Comparison of ENCODE assay signal across 16 cellular contexts in the genomic region with DNA sequence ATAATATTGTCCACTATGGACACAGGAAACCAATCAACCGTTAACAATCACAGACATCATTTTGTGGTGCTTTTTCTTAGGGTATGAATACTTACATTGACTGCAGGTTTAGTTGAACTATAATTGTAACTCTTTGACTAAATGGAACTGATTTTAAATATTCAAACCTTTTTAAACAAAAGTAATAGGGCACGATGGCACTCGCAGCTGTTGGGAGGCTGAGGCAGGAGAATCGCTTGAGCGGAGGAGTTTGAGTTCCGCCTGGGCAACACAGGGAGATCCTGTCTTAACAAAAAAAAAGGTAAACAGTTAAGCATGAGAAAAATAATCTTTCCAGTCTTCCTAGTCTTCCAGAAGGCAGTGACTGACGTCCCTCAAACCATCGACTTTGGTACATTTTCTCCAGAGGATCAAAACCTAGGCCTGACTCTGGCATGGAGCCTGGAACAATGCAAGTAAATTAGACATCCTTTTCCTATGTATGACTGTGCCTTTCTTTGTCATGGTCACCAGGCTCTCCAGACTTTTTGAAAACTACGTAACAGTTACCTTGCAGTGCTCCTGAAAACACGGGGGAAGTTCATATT. TPM values are rescaled to one million over a fixed set of nuclear protein-coding genes. Genes with fewer than 3 reads are reported as not detected.
DNase-seq lines count a peak whose midpoint lies in the region; ATAC-seq and FAIRE-seq lines count a peak whose summit lies in the region.
"Had no signal": no experiment of that assay in that cellular context is flagged by ENCODE, and none has a peak within 500 bp of the region (broad histone marks: within the 10 kb centered on the region; RNA-seq: fewer than 3 reads in every experiment).

No MANE protein-coding gene starts in this region.

- DNase-seq in activated naive CD4-positive, alpha-beta T cell treated with anti-CD3 and anti-CD28 coated beads, Interleukin-2, amount 10 ng/mL, durations not matched to agents 7 days and 5 days = no peak
- no peak for DNase-seq in activated naive CD4-positive, alpha-beta T cell treated with Interleukin-2 at 50 U/mL for 16 hours
- DNase-seq in T-helper 17 cell (no peak), retina (peak; percentile 51), NAMALWA (ENCODE audit: low spot score) (no peak), GM19239 (ENCODE audit: insufficient read length, low spot score) (no peak), AG08395 (ENCODE audit: low spot score) (no peak)
- DNase-seq in effector memory CD8-positive, alpha-beta T cell = no peak
- DNase-seq: activated naive CD4-positive, alpha-beta T cell treated with anti-CD3 and anti-CD28 coated beads, Interleukin-2, amount 50 U/mL, for 16 hours; DMS 273 treated with DMSO at 0.1 percent for 48 hours; stimulated activated naive B cell treated with anti-CD40 and anti-IgM and Interleukin-4, amounts not matched to agents 10 μg/mL and 1 μg/mL and 100 μg/mL, for 72 hours; upper lobe of right lung had no signal

- peaks cover 3% of the 10 kb centered on the region for H3K36me3 Mint-ChIP-seq in activated naive CD4-positive, alpha-beta T cell treated with anti-CD3 and anti-CD28 coated beads, Interleukin-2, amount 10 ng/mL, durations not matched to agents 7 days and 5 days
- H3K36me3 Mint-ChIP-seq in T-helper 17 cell (ENCODE audit: low read depth) = peaks cover 3% of the 10 kb centered on the region
- H3K36me3 Mint-ChIP-seq in effector memory CD8-positive, alpha-beta T cell (ENCODE audit: insufficient read depth) = peaks cover 7% of the 10 kb centered on the region
- H3K36me3 Mint-ChIP-seq: stimulated activated naive B cell treated with anti-CD40 and anti-IgM and Interleukin-4, amounts not matched to agents 10 μg/mL and 1 μg/mL and 100 μg/mL, for 72 hours had no signal

- H3K4me3 Mint-ChIP-seq in activated naive CD4-positive, alpha-beta T cell treated with anti-CD3 and anti-CD28 coated beads, Interleukin-2, amount 10 ng/mL, durations not matched to agents 7 days and 5 days = peak overlapping the region; percentile 78
- peak overlapping the region; percentile 70 for H3K4me3 Mint-ChIP-seq in T-helper 17 cell
- H3K4me3 Mint-ChIP-seq in effector memory CD8-positive, alpha-beta T cell = peak overlapping the region; percentile 68 to 91

- CTCF ChIA-PET in activated naive CD4-positive, alpha-beta T cell treated with anti-CD3 and anti-CD28 coated beads, Interleukin-2, amount 10 ng/mL, durations not matched to agents 7 days and 5 days (lab: Charles Lee) = interaction anchor here (2.4 to 3.5 kb wide), 2 partner anchors 18 to 156 kb away, joined by 17 to 19 read pairs; partner anchors contain the start of gene PRDM13

- H3K27ac Mint-ChIP-seq in activated naive CD4-positive, alpha-beta T cell treated with anti-CD3 and anti-CD28 coated beads, Interleukin-2, amount 10 ng/mL, durations not matched to agents 7 days and 5 days = no peak overlapping the region
- no peak overlapping the region for H3K27ac Mint-ChIP-seq in T-helper 17 cell
- no peak overlapping the region for H3K27ac Mint-ChIP-seq in effector memory CD8-positive, alpha-beta T cell
- H3K27ac Mint-ChIP-seq: stimulated activated naive B cell treated with anti-CD40 and anti-IgM and Interleukin-4, amounts not matched to agents 10 μg/mL and 1 μg/mL and 100 μg/mL, for 72 hours had no signal

- H3K27me3 Mint-ChIP-seq in activated naive CD4-positive, alpha-beta T cell treated with anti-CD3 and anti-CD28 coated beads, Interleukin-2, amount 10 ng/mL, durations not matched to agents 7 days and 5 days = peaks cover 87% of the 10 kb centered on the region
- H3K27me3 Mint-ChIP-seq in T-helper 17 cell = peaks cover 62% of the 10 kb centered on the region
- H3K27me3 Mint-ChIP-seq in effector memory CD8-positive, alpha-beta T cell = peaks cover 66 to 75% of the 10 kb centered on the region in 2 donors

- H3K4me1 Mint-ChIP-seq in activated naive CD4-positive, alpha-beta T cell treated with anti-CD3 and anti-CD28 coated beads, Interleukin-2, amount 10 ng/mL, durations not matched to agents 7 days and 5 days = peaks cover 37% of the 10 kb centered on the region
- peaks cover 21% of the 10 kb centered on the region for H3K4me1 Mint-ChIP-seq in T-helper 17 cell
- H3K4me1 Mint-ChIP-seq in effector memory CD8-positive, alpha-beta T cell (ENCODE audit: low read depth in 2 of 2) = peaks cover 12 to 30% of the 10 kb centered on the region in 2 donors

- FAIRE-seq in GM19239 (lab: Jason Lieb, UNC) = no peak
- FAIRE-seq: HTR-8/SVneo had no signal

- H3K9me3 ChIP-seq in T-helper 17 cell (ENCODE audit: control insufficient read depth, low read length, poor library complexity, severe bottlenecking) = no peaks in the 10 kb centered on the region
- H3K9me3 ChIP-seq: upper lobe of right lung had no signal

- ATAC-seq in T-helper 17 cell = no peak
- no peak for ATAC-seq in effector memory CD8-positive, alpha-beta T cell (replicated peaks)

- no peaks in the 10 kb centered on the region for H3K9me3 Mint-ChIP-seq in activated naive CD4-positive, alpha-beta T cell treated with anti-CD3 and anti-CD28 coated beads, Interleukin-2, amount 10 ng/mL, durations not matched to agents 7 days and 5 days
- no peaks in the 10 kb centered on the region for H3K9me3 Mint-ChIP-seq in effector memory CD8-positive, alpha-beta T cell
- H3K9me3 Mint-ChIP-seq: stimulated activated naive B cell treated with anti-CD40 and anti-IgM and Interleukin-4, amounts not matched to agents 10 μg/mL and 1 μg/mL and 100 μg/mL, for 72 hours had no signal

RNA-seq across cellular contexts. Expression of gene PRDM13, which starts 16.6 kb away (rescaled TPM):
- not detected for total RNA-seq in T-helper 17 cell
- total RNA-seq: gastroesophageal sphincter; omental fat pad; T-helper 2 cell treated with Interferon-gamma antibody and Interleukin-4, amounts not matched to agents 100 ng/mL and 5 ng/mL, for 36 hours; upper lobe of right lung had no signal

RNA-seq across cellular contexts. Expression of gene CCNC, which starts 21.5 kb away (rescaled TPM):
- 10 to 100 TPM; 38.0 to 43.5 TPM for total RNA-seq in T-helper 17 cell
